ENCODE assay signal across 19 cellular contexts in genomic region chr1:71656902-71657301, GRCh38.
"Had no signal": no experiment of that assay in that cellular context is flagged by ENCODE, and none has a peak within 500 bp of the region (broad histone marks: within the 10 kb centered on the region; RNA-seq: fewer than 3 reads in every experiment).

No MANE protein-coding gene starts in this region.

- H3K9me3 ChIP-seq: body of pancreas, heart right ventricle, mucosa of descending colon, tibial artery had no signal

- H3K27me3 ChIP-seq: body of pancreas, cardiac muscle cell, heart right ventricle, tibial artery had no signal

- H3K4me3 ChIP-seq: body of pancreas, cardiac muscle cell, heart right ventricle, mucosa of descending colon, tibial artery had no signal

- DNase-seq: activated CD4-positive, alpha-beta memory T cell treated with anti-CD3 and anti-CD28 coated beads for 36 hours; activated CD4-positive, alpha-beta T cell treated with anti-CD3 and anti-CD28 coated beads for 48 hours; activated naive CD4-positive, alpha-beta T cell treated with Interleukin-2 at 50 U/mL for 16 hours; activated naive CD8-positive, alpha-beta T cell treated with anti-CD3 and anti-CD28 coated beads for 36 hours; activated T-cell treated with anti-CD3 and anti-CD28 coated beads, Interleukin-2, amount 50 U/mL, for 48 hours; amniotic stem cell; body of pancreas; cortex of kidney; heart right ventricle; left colon; mesendoderm; mucosa of descending colon; naive B cell; occipital lobe; retina; substantia nigra; tibial artery had no signal

- H3K4me1 ChIP-seq: body of pancreas had no signal

- ATAC-seq: body of pancreas, heart right ventricle, left colon, mucosa of descending colon had no signal

- H3K27ac ChIP-seq: body of pancreas, cardiac muscle cell, epithelial cell of prostate, heart right ventricle, tibial artery had no signal

- H3K36me3 ChIP-seq: cardiac muscle cell, heart right ventricle, tibial artery had no signal
